ENCODE assay signal across 1 cellular context in the genomic region with DNA sequence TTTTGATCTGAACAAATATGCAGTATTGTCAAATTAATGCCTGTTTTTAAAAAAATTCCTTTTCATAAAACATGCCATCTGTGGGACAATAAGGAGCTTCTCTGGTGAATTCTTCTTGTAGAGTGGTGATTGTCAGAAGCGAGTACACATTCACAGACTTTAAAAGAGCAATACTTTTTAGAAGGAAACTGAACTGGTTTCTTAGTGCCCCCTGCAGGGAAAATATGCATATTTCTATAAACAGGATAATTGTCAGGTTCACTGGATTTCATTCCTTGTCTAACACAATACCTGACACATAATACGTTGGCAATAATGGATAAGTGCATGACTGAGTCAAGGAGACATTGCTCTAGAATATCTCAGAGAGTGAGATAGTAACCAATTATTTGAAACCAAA.
TF ChIP-seq lines count a peak whose summit lies in the region.

No MANE protein-coding gene starts in this region.

TF ChIP-seq in K562, 482 proteins besides CTCF, POLR2A, EP300 and RAD21 (continued from another document):
- TF ChIP-seq, protein P1, sequence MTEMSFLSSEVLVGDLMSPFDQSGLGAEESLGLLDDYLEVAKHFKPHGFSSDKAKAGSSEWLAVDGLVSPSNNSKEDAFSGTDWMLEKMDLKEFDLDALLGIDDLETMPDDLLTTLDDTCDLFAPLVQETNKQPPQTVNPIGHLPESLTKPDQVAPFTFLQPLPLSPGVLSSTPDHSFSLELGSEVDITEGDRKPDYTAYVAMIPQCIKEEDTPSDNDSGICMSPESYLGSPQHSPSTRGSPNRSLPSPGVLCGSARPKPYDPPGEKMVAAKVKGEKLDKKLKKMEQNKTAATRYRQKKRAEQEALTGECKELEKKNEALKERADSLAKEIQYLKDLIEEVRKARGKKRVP (CRISPR knock-in tag; IDR thresholded peaks at IDR 0.05), result no peak
- no peak for TF ChIP-seq CREM (IDR thresholded peaks at IDR 0.05; ENCODE audit: low read depth)
